In the genomic region with DNA sequence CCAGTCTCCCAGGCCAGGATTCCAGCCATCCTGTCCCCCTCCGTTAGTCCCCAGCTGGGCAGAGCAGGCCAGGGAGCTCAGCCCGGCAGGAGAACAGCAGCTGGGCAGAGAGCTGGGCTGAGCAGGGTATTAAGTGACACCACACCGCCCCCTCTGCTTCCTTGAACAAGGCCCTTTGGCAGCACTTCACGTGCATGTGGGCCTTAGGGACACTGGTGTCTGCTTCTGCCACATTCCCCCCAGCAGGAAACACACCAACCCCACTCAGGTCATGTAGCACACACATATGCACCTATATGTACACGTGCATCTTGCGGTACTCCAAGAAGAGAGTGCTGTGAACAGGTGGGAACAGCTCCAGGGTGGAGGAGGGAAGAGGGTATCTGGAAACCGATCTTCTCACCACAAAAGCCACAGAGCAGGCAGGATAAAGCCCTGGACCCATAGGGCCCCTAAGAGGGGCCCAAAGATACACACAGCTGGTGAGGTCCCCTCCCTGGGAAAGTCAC, we compare ENCODE assay signal across 9 cellular contexts. TPM values are rescaled to one million over a fixed set of nuclear protein-coding genes. Genes with fewer than 3 reads are reported as not detected.
A peak's percentile ranks its signal among the peaks of the same experiment; 100 is the strongest.
DNase-seq lines count a peak whose midpoint lies in the region; ATAC-seq and TF ChIP-seq lines count a peak whose summit lies in the region.
"Had no signal": no experiment of that assay in that cellular context is flagged by ENCODE, and none has a peak within 500 bp of the region (broad histone marks: within the 10 kb centered on the region; RNA-seq: fewer than 3 reads in every experiment).

No MANE protein-coding gene starts in this region.

- TF ChIP-seq CTCF in BE2C (IDR thresholded peaks at IDR 0.05; ENCODE audit: low read depth, low read length), result 0 out of 2 replicates have a peak, but pooled peaks have one; percentile 5
- TF ChIP-seq CTCF in Loucy (conservative IDR thresholded peaks at IDR 0.05; ENCODE audit: low read length), result peak; percentile 44
- no peak for TF ChIP-seq CTCF in ascending aorta (IDR thresholded peaks at IDR 0.05)
- TF ChIP-seq CTCF in lower lobe of right lung (IDR thresholded peaks at IDR 0.05), result no peak
- TF ChIP-seq CTCF in foreskin keratinocyte (conservative IDR thresholded peaks at IDR 0.05), result no peak

- DNase-seq in BE2C (no peak), ascending aorta (ENCODE audit: low spot score in 2 of 2) (no peak), lower lobe of right lung (no peak), foreskin keratinocyte (no peak), midbrain (lab: John Stamatoyannopoulos, UW) (no peak)
- DNase-seq: stimulated activated CD4-positive, alpha-beta T cell treated with anti-CD3 and anti-CD28 coated beads, Interleukin-12 subunit alpha, Interleukin-12 subunit beta, amount 100 ng/mL, for 4 hours had no signal

- peak overlapping the region; percentile 58 for H3K9ac ChIP-seq in Loucy (ENCODE audit: low read depth, low read length, poor library complexity, severe bottlenecking)

- no peak overlapping the region for H2AFZ ChIP-seq in Loucy (ENCODE audit: low read length)

- H3K4me3 ChIP-seq in BE2C (ENCODE audit: low read depth, low read length), result no peak overlapping the region
- H3K4me3 ChIP-seq in Loucy (ENCODE audit: low read length, poor library complexity, severe bottlenecking), result no peak overlapping the region
- H3K4me3 ChIP-seq in ascending aorta, result peak overlapping the region in 1 of 2 donors; percentile 11
- no peak overlapping the region for H3K4me3 ChIP-seq in lower lobe of right lung

- H3K27ac ChIP-seq in ascending aorta (peak overlapping the region; percentile 2 to 84), lower lobe of right lung (peak overlapping the region; percentile 93), foreskin keratinocyte (no peak overlapping the region)

- peak overlapping the region; percentile 47 for H3K4me2 ChIP-seq in Loucy (ENCODE audit: low read depth, low read length, poor library complexity, severe bottlenecking)

- no peaks in the 10 kb centered on the region for H3K9me2 ChIP-seq in Loucy (replicated peaks; ENCODE audit: low read depth, low read length)

- no peaks in the 10 kb centered on the region; the same call in 1 of the 2 replicates for H3K27me3 ChIP-seq in BE2C
- no peaks in the 10 kb centered on the region for H3K27me3 ChIP-seq in Loucy (ENCODE audit: insufficient read depth, low read length, poor library complexity, severe bottlenecking)
- H3K27me3 ChIP-seq in ascending aorta, result no peaks in the 10 kb centered on the region
- no peaks in the 10 kb centered on the region for H3K27me3 ChIP-seq in lower lobe of right lung (ENCODE audit: low read depth)
- no peaks in the 10 kb centered on the region for H3K27me3 ChIP-seq in foreskin keratinocyte

- H4K20me1 ChIP-seq in Loucy (ENCODE audit: insufficient read depth, low read length, poor library complexity, severe bottlenecking), result no peaks in the 10 kb centered on the region

- intact Hi-C loops in ascending aorta (cut with DNase I), result no loop called here
- intact Hi-C loops in lower lobe of right lung (cut with DNase I), result no loop called here

- H3K79me2 ChIP-seq in Loucy (ENCODE audit: insufficient read depth, low read length), result no peaks in the 10 kb centered on the region

- no peaks in the 10 kb centered on the region; the same call in 1 of the 2 replicates for H3K4me1 ChIP-seq in BE2C
- H3K4me1 ChIP-seq in Loucy (ENCODE audit: insufficient read depth, low read length, poor library complexity, severe bottlenecking), result peaks cover 22% of the 10 kb centered on the region
- H3K4me1 ChIP-seq in ascending aorta, result peaks cover 12 to 63% of the 10 kb centered on the region in 2 donors
- H3K4me1 ChIP-seq in lower lobe of right lung, result peaks cover 74% of the 10 kb centered on the region
- peaks cover 21% of the 10 kb centered on the region for H3K4me1 ChIP-seq in foreskin keratinocyte

- ATAC-seq in lower lobe of right lung (no peak), foreskin keratinocyte (no peak), GM18868 (IDR thresholded peaks at IDR 0.05; ENCODE audit: unreplicated experiment) (no peak), HG03280 (IDR thresholded peaks at IDR 0.05; ENCODE audit: unreplicated experiment) (no peak)

- H3K36me3 ChIP-seq in BE2C, result no peaks in the 10 kb centered on the region
- no peaks in the 10 kb centered on the region for H3K36me3 ChIP-seq in Loucy (ENCODE audit: insufficient read depth, low read length)
- peaks cover 9 to 34% of the 10 kb centered on the region in 2 donors for H3K36me3 ChIP-seq in ascending aorta
- H3K36me3 ChIP-seq in lower lobe of right lung, result peaks cover 32% of the 10 kb centered on the region

- no peaks in the 10 kb centered on the region for H3K9me3 ChIP-seq in BE2C
- H3K9me3 ChIP-seq in Loucy (ENCODE audit: insufficient read depth, low read depth, low read length), result no peaks in the 10 kb centered on the region
- H3K9me3 ChIP-seq in ascending aorta, result no peaks in the 10 kb centered on the region
- no peaks in the 10 kb centered on the region for H3K9me3 ChIP-seq in lower lobe of right lung

- H3F3A ChIP-seq in Loucy (ENCODE audit: low read depth), result no peaks in the 10 kb centered on the region

RNA-seq across cellular contexts. Expression of a gene that starts 4.6 kb away (rescaled TPM):
- polyA plus RNA-seq in BE2C (2012; ENCODE audit: insufficient read depth, insufficient read length, low read depth), result 6.2 TPM
- 42.7 TPM for total RNA-seq in ascending aorta
- total RNA-seq in lower lobe of right lung, result 20.4 TPM
- total RNA-seq in foreskin keratinocyte, result 138 and 139 TPM in 2 replicates
- 70.5 and 77.6 TPM in 2 replicates for polyA plus RNA-seq in foreskin keratinocyte

Comparison
In these comparisons a context has a peak if more than half of its experiments do, and no peak if none do; other contexts are left out.
1. CTCF ChIP-seq: peak in BE2C (single experiment) and Loucy (single experiment); none in ascending aorta (0 of 3), lower lobe of right lung (single experiment) and foreskin keratinocyte (single experiment).